In genomic region chr1:152228831-152229230, GRCh38 we compare ENCODE assay signal across 23 cellular contexts. TPM values are rescaled to one million over a fixed set of nuclear protein-coding genes. Genes with fewer than 3 reads are reported as not detected.
DNase-seq lines count a peak whose midpoint lies in the region; ATAC-seq, FAIRE-seq and TF ChIP-seq lines count a peak whose summit lies in the region.
"Had no signal": no experiment of that assay in that cellular context is flagged by ENCODE, and none has a peak within 500 bp of the region (broad histone marks: within the 10 kb centered on the region; RNA-seq: fewer than 3 reads in every experiment).

No MANE protein-coding gene starts in this region.

- no peak overlapping the region for H3K4me3 Mint-ChIP-seq in type B pancreatic cell
- H3K4me3 Mint-ChIP-seq: IgD-negative memory B cell had no signal

- no peak for ATAC-seq in body of pancreas

- H3K79me2 ChIP-seq in keratinocyte (ENCODE audit: control insufficient read depth, insufficient read depth, low read length) = no peaks in the 10 kb centered on the region

- H3K4me1 ChIP-seq in keratinocyte (ENCODE audit: control insufficient read depth, extremely low read depth, insufficient read depth, low read length) (peaks cover 27% of the 10 kb centered on the region), body of pancreas (no peaks in the 10 kb centered on the region)
- H3K4me1 ChIP-seq: HAP-1, SJSA1 had no signal

- H3K4me3 ChIP-seq in bronchial epithelial cell (ENCODE audit: low read depth, low read length) (no peak overlapping the region), keratinocyte (ENCODE audit: control insufficient read depth in 2 of 3, extremely low read depth in 1 of 3, insufficient read depth in 2 of 3, low read depth in 1 of 3, low read length in 3 of 3) (no peak overlapping the region), body of pancreas (no peak overlapping the region)
- H3K4me3 ChIP-seq: HAP-1, SJSA1 had no signal

- H3K36me3 ChIP-seq in bronchial epithelial cell (ENCODE audit: control insufficient read depth, insufficient read depth, low read length) (no peaks in the 10 kb centered on the region), keratinocyte (ENCODE audit: control insufficient read depth in 2 of 2, extremely low read depth in 1 of 2, insufficient read depth in 2 of 2, low read length in 2 of 2) (no peaks in the 10 kb centered on the region), body of pancreas (replicated peaks in 1 of 2; ENCODE audit: insufficient read depth in 1 of 2, low read depth in 2 of 2) (no peaks in the 10 kb centered on the region)
- H3K36me3 ChIP-seq: HAP-1, SJSA1 had no signal

- H2AFZ ChIP-seq in keratinocyte (ENCODE audit: control insufficient read depth, low read length) = no peak overlapping the region

- no peak for TF ChIP-seq CTCF in bronchial epithelial cell (IDR thresholded peaks at IDR 0.05; ENCODE audit: insufficient read depth, low read length, severe bottlenecking)
- TF ChIP-seq CTCF in keratinocyte (optimal IDR thresholded peaks at IDR 0.05 in 1 of 3, IDR thresholded peaks at IDR 0.05 in 1 of 3, conservative IDR thresholded peaks at IDR 0.05 in 1 of 3; ENCODE audit: extremely low read depth in 1 of 3, insufficient read depth in 2 of 3, low read length in 3 of 3) = no peak
- TF ChIP-seq CTCF in type B pancreatic cell (conservative IDR thresholded peaks at IDR 0.05) = no peak
- no peak for TF ChIP-seq CTCF in body of pancreas (IDR thresholded peaks at IDR 0.05)

- dilution Hi-C loops in keratinocyte (cut with MboI; ENCODE audit: extremely low pct_ligation_motif_present, low sequenced_read_pairs) = no loop called here

- no peaks in the 10 kb centered on the region for H3K27me3 Mint-ChIP-seq in type B pancreatic cell

- H3K9me3 Mint-ChIP-seq in type B pancreatic cell = no peaks in the 10 kb centered on the region
- H3K9me3 Mint-ChIP-seq: IgD-negative memory B cell had no signal

- TF ChIP-seq POLR2A in body of pancreas (IDR thresholded peaks at IDR 0.05) = no peak

- DNase-seq in HPDE6-E6E7 (ENCODE audit: extremely low spot score) = peak; percentile 61
- peak; percentile 21 for DNase-seq in RCC 7860 (ENCODE audit: low spot score)
- peak; percentile 93 for DNase-seq in bronchial epithelial cell (ENCODE audit: low read depth)
- no peak for DNase-seq in keratinocyte (ENCODE audit: low read depth, low spot score)
- no peak for DNase-seq in stimulated activated CD4-positive, alpha-beta T cell treated with anti-CD3 and anti-CD28 coated beads, Interleukin-2, amount 100 ng/mL, for 48 hours
- DNase-seq in type B pancreatic cell (ENCODE audit: extremely low spot score, unreplicated experiment) = no peak
- no peak for DNase-seq in DMS153 treated with DMSO at 0.1 percent for 48 hours (lab: John Stamatoyannopoulos, UW; ENCODE audit: unreplicated experiment)
- no peak for DNase-seq in body of pancreas
- DNase-seq: AML-193; DND-41; GDM1; Karpas-422; NCI-H1092 treated with DMSO at 0.1 percent for 48 hours; NCI-H2081; NCI-H2171 treated with DMSO at 0.1 percent for 48 hours; NCI-H446 treated with DMSO at 0.1 percent for 48 hours; NK-92 treated with Interleukin-12 subunit alpha and Interleukin-12 subunit beta, amount 100 ng/mL, for 24 hours; RPMI8226 had no signal

- H3K27me3 ChIP-seq in bronchial epithelial cell (ENCODE audit: control insufficient read depth, insufficient read depth, low read length) (no peaks in the 10 kb centered on the region), keratinocyte (ENCODE audit: control insufficient read depth, extremely low read depth, insufficient read depth, low read length) (no peaks in the 10 kb centered on the region), body of pancreas (no peaks in the 10 kb centered on the region)
- H3K27me3 ChIP-seq: SJSA1 had no signal

- H3K9me1 ChIP-seq in keratinocyte (ENCODE audit: control insufficient read depth, extremely low read depth, insufficient read depth, low read length) = no peaks in the 10 kb centered on the region

- no peak overlapping the region for H3K9ac ChIP-seq in keratinocyte (ENCODE audit: control insufficient read depth, extremely low read depth, insufficient read depth, low read length)

- no peaks in the 10 kb centered on the region for H3K4me1 Mint-ChIP-seq in type B pancreatic cell (ENCODE audit: unreplicated experiment)
- H3K4me1 Mint-ChIP-seq: IgD-negative memory B cell had no signal

- 65 to 71% methylated on average over 3 of the region's 3 CpGs for WGBS in body of pancreas, 2 donors

- H3K36me3 Mint-ChIP-seq in type B pancreatic cell = no peaks in the 10 kb centered on the region

- H3K27ac Mint-ChIP-seq in type B pancreatic cell = no peak overlapping the region
- H3K27ac Mint-ChIP-seq: IgD-negative memory B cell had no signal

- peak overlapping the region; percentile 57 for H3K27ac ChIP-seq in keratinocyte (ENCODE audit: control insufficient read depth, insufficient read depth, low read length)
- no peak overlapping the region for H3K27ac ChIP-seq in body of pancreas
- H3K27ac ChIP-seq: C4-2B, HL-60, SJSA1 had no signal

- H4K20me1 ChIP-seq in keratinocyte (ENCODE audit: control insufficient read depth, extremely low read depth, insufficient read depth, low read length) = no peaks in the 10 kb centered on the region

- intact Hi-C loops in body of pancreas (cut with DNase I) = no loop called here

- H3K9me3 ChIP-seq in keratinocyte (ENCODE audit: control insufficient read depth, low read depth, low read length) (no peaks in the 10 kb centered on the region), body of pancreas (no peaks in the 10 kb centered on the region)
- H3K9me3 ChIP-seq: HAP-1, SJSA1 had no signal

- peak overlapping the region; percentile 24 for H3K4me2 ChIP-seq in keratinocyte (ENCODE audit: control insufficient read depth, extremely low read depth, insufficient read depth, low read depth, low read length)

- FAIRE-seq in RCC 7860 (lab: Jason Lieb, UNC) (no peak), bronchial epithelial cell (lab: Jason Lieb, UNC) (no peak), keratinocyte (lab: Jason Lieb, UNC) (peak; percentile 93)

RNA-seq across cellular contexts. Expression of gene HRNR, which starts 4.8 kb away (rescaled TPM):
- under 0.01 and 0.26 TPM in 2 replicates for total RNA-seq in bronchial epithelial cell
- polyA plus RNA-seq in keratinocyte = 0.03 to 0.09 TPM (median 0.06 TPM) in 3 replicates
- 5.9 TPM for polyA plus RNA-seq in keratinocyte (2011; ENCODE audit: low read depth)
- polyA plus RNA-seq in keratinocyte (2011; cell fraction: cytosol; rRNA removed) = under 0.01 and 0.01 TPM in 2 replicates
- 0.09 and 0.20 TPM in 2 replicates for polyA plus RNA-seq in keratinocyte (2011; cell fraction: nucleus; rRNA removed)
- 0.10 and 14.0 TPM in 2 replicates for polyA plus RNA-seq in keratinocyte (2012; ENCODE audit: low replicate concordance)
- polyA minus RNA-seq in keratinocyte = 0.10 to 0.56 TPM (median 0.54 TPM) in 3 replicates
- polyA minus RNA-seq in keratinocyte (2011; cell fraction: cytosol; rRNA and poly(A)+ RNA removed) = not detected
- 0.54 and 1.5 TPM in 2 replicates for polyA minus RNA-seq in keratinocyte (2011; cell fraction: nucleus; rRNA and poly(A)+ RNA removed)
- total RNA-seq in type B pancreatic cell (ENCODE audit: low replicate concordance) = not detected in 2 replicates
- not detected for total RNA-seq in body of pancreas
- polyA plus RNA-seq: IgD-negative memory B cell had no signal

Comparison
In these comparisons a context has a peak if more than half of its experiments do, and no peak if none do; other contexts are left out.
1. DNase-seq: peak in HPDE6-E6E7 (single experiment), RCC 7860 (single experiment) and bronchial epithelial cell (single experiment); none in keratinocyte (single experiment), stimulated activated CD4-positive, alpha-beta T cell treated with anti-CD3 and anti-CD28 coated beads, Interleukin-2, amount 100 ng/mL, for 48 hours (0 of 2), type B pancreatic cell (single experiment), DMS153 treated with DMSO at 0.1 percent for 48 hours (single experiment) and body of pancreas (0 of 4).